Comparison of ENCODE assay signal across 8 cellular contexts in genomic region chr3:150384517-150385212, GRCh38. TPM values are rescaled to one million over a fixed set of nuclear protein-coding genes. Genes with fewer than 3 reads are reported as not detected.
DNase-seq lines count a peak whose midpoint lies in the region; ATAC-seq and TF ChIP-seq lines count a peak whose summit lies in the region.

No MANE protein-coding gene starts in this region.

- H3K4me1 Mint-ChIP-seq in activated naive CD4-positive, alpha-beta T cell treated with anti-CD3 and anti-CD28 coated beads, Interleukin-2, amount 50 U/mL, for 24 hours: peaks cover 24% of the 10 kb centered on the region

- H3K27me3 Mint-ChIP-seq in activated naive CD4-positive, alpha-beta T cell treated with anti-CD3 and anti-CD28 coated beads, Interleukin-2, amount 50 U/mL, for 24 hours: no peaks in the 10 kb centered on the region

- TF ChIP-seq POLR2A in Peyer's patch (IDR thresholded peaks at IDR 0.05): no peak

- H3K4me1 ChIP-seq in Peyer's patch: no peaks in the 10 kb centered on the region

- no peaks in the 10 kb centered on the region for H3K36me3 ChIP-seq in Peyer's patch

- H3K27ac ChIP-seq in Peyer's patch: peak overlapping the region in 1 of 4 donors; percentile 57

- no peaks in the 10 kb centered on the region for H3K36me3 Mint-ChIP-seq in activated naive CD4-positive, alpha-beta T cell treated with anti-CD3 and anti-CD28 coated beads, Interleukin-2, amount 50 U/mL, for 24 hours

- H3K4me3 Mint-ChIP-seq in activated naive CD4-positive, alpha-beta T cell treated with anti-CD3 and anti-CD28 coated beads, Interleukin-2, amount 50 U/mL, for 24 hours: peak overlapping the region; percentile 75

- no peaks in the 10 kb centered on the region for H3K27me3 ChIP-seq in Peyer's patch

- no peaks in the 10 kb centered on the region for H3K9me3 Mint-ChIP-seq in activated naive CD4-positive, alpha-beta T cell treated with anti-CD3 and anti-CD28 coated beads, Interleukin-2, amount 50 U/mL, for 24 hours

- peak; percentile 98 for ATAC-seq in HG02981 (IDR thresholded peaks at IDR 0.05; ENCODE audit: unreplicated experiment)

- H3K4me3 ChIP-seq in Peyer's patch: no peak overlapping the region

- peak overlapping the region; percentile 56 for H3K27ac Mint-ChIP-seq in activated naive CD4-positive, alpha-beta T cell treated with anti-CD3 and anti-CD28 coated beads, Interleukin-2, amount 50 U/mL, for 24 hours

- H3K9me3 ChIP-seq in Peyer's patch: no peaks in the 10 kb centered on the region

- TF ChIP-seq CTCF in Peyer's patch (IDR thresholded peaks at IDR 0.05): peak in 4 of 6 experiments; percentile 22 to 44 (median 34)

- DNase-seq in NCI-H748 (lab: John Stamatoyannopoulos, UW; ENCODE audit: unreplicated experiment): peak; percentile 8
- no peak for DNase-seq in NCI-H748 treated with DMSO at 0.1 percent for 48 hours (lab: John Stamatoyannopoulos, UW)
- DNase-seq in Peyer's patch: peak in 2 of 3 donors; percentile 81 to 85
- peak; percentile 94 for DNase-seq in islet precursor cell
- peak; percentile 53 for DNase-seq in stimulated activated CD8-positive, alpha-beta memory T cell treated with anti-CD3 and anti-CD28 coated beads, Interleukin-4, amount 100 ng/mL, for 48 hours
- no peak for DNase-seq in RKO (ENCODE audit: low spot score)

RNA-seq across cellular contexts. Expression of gene TSC22D2, which starts 23.4 kb away (rescaled TPM):
- 10 to 100 TPM; 19.0 to 35.2 (median 22.2) TPM for total RNA-seq in Peyer's patch

Comparison
In these comparisons a context has a peak if more than half of its experiments do, and no peak if none do; other contexts are left out.
1. DNase-seq: peak in NCI-H748 (single experiment), Peyer's patch (2 of 3), islet precursor cell (single experiment) and stimulated activated CD8-positive, alpha-beta memory T cell treated with anti-CD3 and anti-CD28 coated beads, Interleukin-4, amount 100 ng/mL, for 48 hours (single experiment); none in NCI-H748 treated with DMSO at 0.1 percent for 48 hours (single experiment) and RKO (single experiment).